ENCODE assay signal across 36 cellular contexts in the genomic region with DNA sequence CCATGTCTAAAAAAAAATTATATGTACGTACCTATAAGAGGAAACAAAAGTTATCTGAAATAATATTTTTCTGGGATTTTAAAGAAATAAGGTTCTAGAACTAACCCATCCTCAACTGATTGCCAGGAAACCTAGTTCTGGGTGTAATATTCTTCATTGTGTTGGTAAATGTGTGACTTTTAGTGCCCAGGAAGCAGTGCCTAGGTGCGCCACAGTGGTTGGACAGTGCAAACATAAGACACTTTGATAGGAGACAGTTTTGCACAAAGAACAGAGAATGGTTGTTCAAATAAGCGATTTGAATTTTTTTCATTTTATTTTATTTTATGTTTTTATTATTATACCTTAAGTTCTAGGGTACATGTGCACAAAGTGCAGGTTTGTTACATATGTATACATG. TPM values are rescaled to one million over a fixed set of nuclear protein-coding genes. Genes with fewer than 3 reads are reported as not detected.
"Had no signal": no experiment of that assay in that cellular context is flagged by ENCODE, and none has a peak within 500 bp of the region (broad histone marks: within the 10 kb centered on the region; RNA-seq: fewer than 3 reads in every experiment).

No MANE protein-coding gene starts in this region.

- H3K36me3 ChIP-seq: adrenal gland, ascending aorta, brain microvascular endothelial cell, breast epithelium, cardiac muscle cell had no signal

- ATAC-seq: activated naive CD4-positive, alpha-beta T cell treated with anti-CD3 and anti-CD28 coated beads, Interleukin-2, amount 50 U/mL, for 72 hours; activated naive CD8-positive, alpha-beta T cell treated with anti-CD3 and anti-CD28 coated beads, Interleukin-2, amount 50 U/mL, for 24 hours; activated T-cell treated with anti-CD3 and anti-CD28 coated beads, Interleukin-2, amount 50 U/mL, for 4 hours; activated T-cell treated with anti-CD3 and anti-CD28 coated beads, Interleukin-2, amount 50 U/mL, for 72 hours; activated T-helper 17 cell treated with anti-CD3 and anti-CD28 coated beads, Interleukin-2, amount 50 U/mL, for 72 hours; body of pancreas had no signal

- H3K27ac ChIP-seq: adrenal gland, ascending aorta, body of pancreas, brain microvascular endothelial cell, breast epithelium, cardiac muscle cell had no signal

- DNase-seq: activated effector memory CD4-positive, alpha-beta T cell treated with anti-CD3 and anti-CD28 coated beads, Interleukin-2, amount 50 U/mL, for 16 hours; activated effector memory CD4-positive, alpha-beta T cell treated with Interleukin-2 at 50 U/mL for 16 hours; activated gamma-delta T cell; activated gamma-delta T cell treated with Interleukin-2 at 50 U/mL for 16 hours; activated naive CD4-positive, alpha-beta T cell; activated naive CD4-positive, alpha-beta T cell treated with anti-CD3 and anti-CD28 coated beads for 36 hours; activated naive CD4-positive, alpha-beta T cell treated with anti-CD3 and anti-CD28 coated beads, Interleukin-2, amount 10 ng/mL, durations not matched to agents 7 days and 5 days; activated naive CD4-positive, alpha-beta T cell treated with anti-CD3 and anti-CD28 coated beads, Interleukin-2, amount 50 U/mL, for 16 hours; activated naive CD4-positive, alpha-beta T cell treated with Interleukin-2 at 50 U/mL for 16 hours; activated naive CD8-positive, alpha-beta T cell treated with anti-CD3 and anti-CD28 coated beads for 36 hours; activated naive CD8-positive, alpha-beta T cell treated with anti-CD3 and anti-CD28 coated beads, Interleukin-2, amount 10 ng/mL, durations not matched to agents 7 days and 5 days; activated naive CD8-positive, alpha-beta T cell treated with anti-CD3 and anti-CD28 coated beads, Interleukin-2, amount 50 U/mL, for 24 hours; activated T-cell treated with anti-CD3 and anti-CD28 coated beads for 4 hours; activated T-cell treated with anti-CD3 and anti-CD28 coated beads, Interleukin-2, amount 50 U/mL, for 1 hour; activated T-cell treated with anti-CD3 and anti-CD28 coated beads, Interleukin-2, amount 50 U/mL, for 24 hours; activated T-cell treated with anti-CD3 and anti-CD28 coated beads, Interleukin-2, amount 50 U/mL, for 4 hours; activated T-cell treated with anti-CD3 and anti-CD28 coated beads, Interleukin-2, amount 50 U/mL, for 48 hours; activated T-cell treated with anti-CD3 and anti-CD28 coated beads, Interleukin-2, amount 50 U/mL, for 72 hours; adrenal gland; amniotic stem cell; amygdala; anterior cingulate cortex; aorta; body of pancreas; brain microvascular endothelial cell; caudate nucleus; central memory CD4-positive, alpha-beta T cell; cerebellar nuclear complex had no signal

- H3K9me3 ChIP-seq: adrenal gland, ascending aorta, body of pancreas, breast epithelium had no signal

- H3K27me3 ChIP-seq: adrenal gland, ascending aorta, body of pancreas, brain microvascular endothelial cell, breast epithelium, cardiac muscle cell had no signal

- H3K4me1 ChIP-seq: body of pancreas, breast epithelium had no signal

- H3K4me3 ChIP-seq: adrenal gland, ascending aorta, body of pancreas, breast epithelium, cardiac muscle cell had no signal

RNA-seq across cellular contexts. Expression of gene PTTG2, which starts 22.0 kb away (rescaled TPM):
- total RNA-seq: activated naive CD4-positive, alpha-beta T cell treated with anti-CD3 and anti-CD28 coated beads for 36 hours; activated T-cell treated with anti-CD3 and anti-CD28 coated beads, Interleukin-2, amount 50 U/mL, for 4 hours; activated T-cell treated with anti-CD3 and anti-CD28 coated beads, Interleukin-2, amount 50 U/mL, for 72 hours; activated T-helper 2 cell treated with anti-CD3 and anti-CD28 coated beads, Interferon-gamma antibody, Interleukin-2, Interleukin-4, amounts not matched to agents 10 μg/mL and 5 μg/mL and 100 μg/mL, durations not matched to agents 14 hours and 24 hours and 36 hours; ascending aorta; astrocyte; bronchial epithelial cell; cardiac muscle cell had no signal
